ENCODE assay signal across 28 cellular contexts in the genomic region with DNA sequence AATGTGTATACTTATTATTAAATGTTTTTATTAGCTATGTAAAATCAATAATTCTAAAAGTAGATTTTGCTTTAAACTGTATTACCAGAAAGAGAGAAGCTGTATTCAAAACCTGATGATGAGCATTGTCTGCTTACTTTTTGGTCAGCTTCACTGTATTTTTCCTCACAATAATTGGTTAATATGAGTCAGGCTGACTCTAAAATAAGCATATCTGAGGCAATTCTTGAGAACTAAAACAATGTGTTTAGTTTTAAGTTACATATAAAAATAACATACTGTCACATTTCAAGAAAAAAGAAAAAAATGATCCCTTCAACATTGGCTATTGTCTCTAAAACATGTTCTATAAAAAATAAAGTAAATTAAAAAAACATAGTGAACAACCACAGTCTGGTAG.
A peak's percentile ranks its signal among the peaks of the same experiment; 100 is the strongest.
DNase-seq lines count a peak whose midpoint lies in the region; ATAC-seq, FAIRE-seq and TF ChIP-seq lines count a peak whose summit lies in the region.
"Had no signal": no experiment of that assay in that cellular context is flagged by ENCODE, and none has a peak within 500 bp of the region (broad histone marks: within the 10 kb centered on the region; RNA-seq: fewer than 3 reads in every experiment).

No MANE protein-coding gene starts in this region.

- H3K9me3 ChIP-seq in SK-N-SH, result no peaks in the 10 kb centered on the region
- H3K9me3 ChIP-seq in left ventricle myocardium inferior (replicated peaks), result no peaks in the 10 kb centered on the region
- H3K9me3 ChIP-seq: BLaER1 had no signal

- POLR2A ChIA-PET in SK-N-SH (lab: Yijun Ruan, JAX), result no interaction called here

- TF ChIP-seq CTCF in SK-N-SH (IDR thresholded peaks at IDR 0.05), result no peak
- no peak for TF ChIP-seq CTCF in choroid plexus epithelial cell (conservative IDR thresholded peaks at IDR 0.05; ENCODE audit: low read depth, low read length)
- no peak for TF ChIP-seq CTCF in Calu3 (IDR thresholded peaks at IDR 0.05; ENCODE audit: unreplicated experiment)
- no peak for TF ChIP-seq CTCF in left ventricle myocardium inferior (IDR thresholded peaks at IDR 0.05; ENCODE audit: borderline replicate concordance)

- H3K27me3 Mint-ChIP-seq in Calu3 (ENCODE audit: unreplicated experiment), result no peaks in the 10 kb centered on the region
- H3K27me3 Mint-ChIP-seq: CD4-positive, CD25-positive, alpha-beta regulatory T cell had no signal

- no peak overlapping the region for H3K27ac Mint-ChIP-seq in Calu3 (ENCODE audit: unreplicated experiment)
- H3K27ac Mint-ChIP-seq: CD4-positive, CD25-positive, alpha-beta regulatory T cell had no signal

- H3K4me2 ChIP-seq in SK-N-SH, result no peak overlapping the region
- H3K4me2 ChIP-seq: BLaER1 had no signal

- no peaks in the 10 kb centered on the region for H3K4me1 ChIP-seq in SK-N-SH (ENCODE audit: control insufficient read depth in 1 of 2, insufficient read depth in 2 of 2, low read depth in 1 of 2, low read length in 1 of 2)
- no peaks in the 10 kb centered on the region for H3K4me1 ChIP-seq in left ventricle myocardium inferior

- CTCF ChIA-PET in SK-N-SH (lab: Yijun Ruan, JAX) (no interaction called here), Calu3 (lab: Charles Lee) (no interaction called here)

- TF ChIP-seq RAD21 in SK-N-SH (IDR thresholded peaks at IDR 0.05; ENCODE audit: low read length), result no peak

- no peak for TF ChIP-seq EP300 in SK-N-SH (IDR thresholded peaks at IDR 0.05; ENCODE audit: borderline replicate concordance in 1 of 2, low read depth in 1 of 2, low read length in 1 of 2)

- no TSS peak for BruUV-seq in Calu3 (replicated peaks; lab: Mats Ljungman, UMichigan)

- H3K36me3 ChIP-seq in SK-N-SH (replicated peaks in 1 of 2; ENCODE audit: control insufficient read depth in 1 of 2, insufficient read depth in 2 of 2, low read length in 1 of 2) (no peaks in the 10 kb centered on the region), left ventricle myocardium inferior (no peaks in the 10 kb centered on the region)

- H3K79me2 ChIP-seq in SK-N-SH (ENCODE audit: insufficient read depth), result no peaks in the 10 kb centered on the region

- no peak overlapping the region for H3K9ac ChIP-seq in SK-N-SH
- H3K9ac ChIP-seq: BLaER1 had no signal

- DNase-seq in SK-N-SH, result no peak
- DNase-seq in choroid plexus epithelial cell (ENCODE audit: low read depth), result peak; percentile 36
- peak; percentile 2 for DNase-seq in fibroblast of the conjunctiva (ENCODE audit: low read depth)
- no peak for DNase-seq in Calu3
- no peak for DNase-seq in H54 (ENCODE audit: insufficient read length, low spot score)
- no peak for DNase-seq in AG08396 (ENCODE audit: low spot score)
- DNase-seq in left ventricle myocardium inferior, result no peak
- DNase-seq: ACHN; CD4-positive, CD25-positive, alpha-beta regulatory T cell; DMS53; GOT3; Kasumi-1; MV-4-11; NCI-H1105 treated with DMSO at 0.1 percent for 48 hours; NCI-H146; NCI-H1930; NCI-H2107; NCI-H526; NK-92 treated with Interleukin-12 subunit alpha and Interleukin-12 subunit beta, amount 100 ng/mL, for 24 hours; PC-3 had no signal

- no peaks in the 10 kb centered on the region for H3K27me3 ChIP-seq in SK-N-SH (ENCODE audit: insufficient read depth)
- H3K27me3 ChIP-seq in left ventricle myocardium inferior (ENCODE audit: low read depth), result no peaks in the 10 kb centered on the region
- H3K27me3 ChIP-seq: BLaER1 had no signal

- FAIRE-seq in H54 (lab: Jason Lieb, UNC), result no peak
- FAIRE-seq: G401.6, GM12878, HepG2, K562 had no signal

- H3K4me3 Mint-ChIP-seq in Calu3 (ENCODE audit: low read depth, unreplicated experiment), result no peak overlapping the region
- H3K4me3 Mint-ChIP-seq: CD4-positive, CD25-positive, alpha-beta regulatory T cell had no signal

- ATAC-seq in SK-N-SH treated with all-trans-retinoic acid at 6 μM for 48 hours, result no peak
- ATAC-seq: GM12878, HCT116, HepG2, K562, PC-3 had no signal

- H3K9me2 ChIP-seq in SK-N-SH, result no peaks in the 10 kb centered on the region

- TF ChIP-seq POLR2A in H54 (IDR thresholded peaks at IDR 0.05; ENCODE audit: low read depth, low read length), result no peak

- H2AFZ ChIP-seq in SK-N-SH (ENCODE audit: low read depth), result 0 out of 2 replicates have a peak overlapping the region, but pooled peaks have one; percentile 41

- H3K4me3 ChIP-seq in SK-N-SH (ENCODE audit: low read depth in 2 of 2, low read length in 1 of 2), result no peak overlapping the region
- no peak overlapping the region for H3K4me3 ChIP-seq in choroid plexus epithelial cell (ENCODE audit: low read depth, low read length)
- H3K4me3 ChIP-seq in left ventricle myocardium inferior, result no peak overlapping the region
- H3K4me3 ChIP-seq: BLaER1, GM12878, K562 had no signal

- no peaks in the 10 kb centered on the region for H3K36me3 Mint-ChIP-seq in Calu3 (ENCODE audit: insufficient read depth, unreplicated experiment)
- H3K36me3 Mint-ChIP-seq: CD4-positive, CD25-positive, alpha-beta regulatory T cell had no signal

- intact Hi-C loops in Calu3 (cut with micrococcal nuclease; ENCODE audit: unreplicated experiment) (no loop called here), left ventricle myocardium inferior (cut with micrococcal nuclease) (no loop called here)

- H3K27ac ChIP-seq in SK-N-SH (ENCODE audit: low read depth in 2 of 2, low read length in 1 of 2) (no peak overlapping the region), left ventricle myocardium inferior (replicated peaks) (no peak overlapping the region)
- H3K27ac ChIP-seq: 22Rv1, BLaER1 had no signal

- H4K20me1 ChIP-seq in SK-N-SH (ENCODE audit: insufficient read depth), result no peaks in the 10 kb centered on the region

- no peaks in the 10 kb centered on the region for H3K4me1 Mint-ChIP-seq in Calu3 (ENCODE audit: low read depth, unreplicated experiment)
- H3K4me1 Mint-ChIP-seq: CD4-positive, CD25-positive, alpha-beta regulatory T cell had no signal

- no peaks in the 10 kb centered on the region for H3F3A ChIP-seq in SK-N-SH (replicated peaks; ENCODE audit: insufficient read depth)

- H3K9me3 Mint-ChIP-seq in Calu3 (ENCODE audit: low read depth, unreplicated experiment), result no peaks in the 10 kb centered on the region

TF ChIP-seq in SK-N-SH, 30 proteins besides CTCF, POLR2A, EP300 and RAD21 (continues in another document):
- TF ChIP-seq TEAD4 (IDR thresholded peaks at IDR 0.05; ENCODE audit: borderline replicate concordance, insufficient read depth), result no peak
- no peak for TF ChIP-seq YY1 (IDR thresholded peaks at IDR 0.05; ENCODE audit: low read depth)
- TF ChIP-seq, protein P1, sequence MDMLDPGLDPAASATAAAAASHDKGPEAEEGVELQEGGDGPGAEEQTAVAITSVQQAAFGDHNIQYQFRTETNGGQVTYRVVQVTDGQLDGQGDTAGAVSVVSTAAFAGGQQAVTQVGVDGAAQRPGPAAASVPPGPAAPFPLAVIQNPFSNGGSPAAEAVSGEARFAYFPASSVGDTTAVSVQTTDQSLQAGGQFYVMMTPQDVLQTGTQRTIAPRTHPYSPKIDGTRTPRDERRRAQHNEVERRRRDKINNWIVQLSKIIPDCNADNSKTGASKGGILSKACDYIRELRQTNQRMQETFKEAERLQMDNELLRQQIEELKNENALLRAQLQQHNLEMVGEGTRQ (IDR thresholded peaks at IDR 0.05; ENCODE audit: borderline replicate concordance, low read depth, low read length), result no peak
- TF ChIP-seq FOXJ3 (CRISPR knock-in tag; IDR thresholded peaks at IDR 0.05), result no peak
- no peak for TF ChIP-seq TCF12 (IDR thresholded peaks at IDR 0.05)
- no peak for TF ChIP-seq CHD2 (IDR thresholded peaks at IDR 0.05; ENCODE audit: low read length, partially characterized antibody)
- TF ChIP-seq RCOR1 (IDR thresholded peaks at IDR 0.05; ENCODE audit: low read length), result no peak
- no peak for TF ChIP-seq NRF1 (IDR thresholded peaks at IDR 0.05; ENCODE audit: low read depth, low read length)
- TF ChIP-seq, protein P2, sequence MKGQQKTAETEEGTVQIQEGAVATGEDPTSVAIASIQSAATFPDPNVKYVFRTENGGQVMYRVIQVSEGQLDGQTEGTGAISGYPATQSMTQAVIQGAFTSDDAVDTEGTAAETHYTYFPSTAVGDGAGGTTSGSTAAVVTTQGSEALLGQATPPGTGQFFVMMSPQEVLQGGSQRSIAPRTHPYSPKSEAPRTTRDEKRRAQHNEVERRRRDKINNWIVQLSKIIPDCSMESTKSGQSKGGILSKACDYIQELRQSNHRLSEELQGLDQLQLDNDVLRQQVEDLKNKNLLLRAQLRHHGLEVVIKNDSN (IDR thresholded peaks at IDR 0.05; ENCODE audit: borderline replicate concordance, low read depth), result no peak
- no peak for TF ChIP-seq SMC3 (IDR thresholded peaks at IDR 0.05; ENCODE audit: low read depth, low read length)
- no peak for TF ChIP-seq SIN3A (IDR thresholded peaks at IDR 0.05; ENCODE audit: borderline replicate concordance, low read depth, low read length)

TF ChIP-seq in SK-N-SH treated with all-trans-retinoic acid at 6 μM for 48 hours, 23 proteins besides CTCF, POLR2A, EP300 and RAD21 (continues in another document):
- TF ChIP-seq SNAI2 (CRISPR knock-in tag; IDR thresholded peaks at IDR 0.05) (no peak), ZC3H10 (CRISPR knock-in tag; IDR thresholded peaks at IDR 0.05) (no peak), OSR1 (CRISPR knock-in tag; IDR thresholded peaks at IDR 0.05) (no peak), ESRRG (CRISPR knock-in tag; IDR thresholded peaks at IDR 0.05) (no peak), PPARA (CRISPR knock-in tag; IDR thresholded peaks at IDR 0.05; ENCODE audit: borderline replicate concordance) (no peak), TOX (CRISPR knock-in tag; IDR thresholded peaks at IDR 0.05; ENCODE audit: borderline replicate concordance) (no peak), ZFP30 (CRISPR knock-in tag; IDR thresholded peaks at IDR 0.05) (no peak)
- TF ChIP-seq, protein P3, sequence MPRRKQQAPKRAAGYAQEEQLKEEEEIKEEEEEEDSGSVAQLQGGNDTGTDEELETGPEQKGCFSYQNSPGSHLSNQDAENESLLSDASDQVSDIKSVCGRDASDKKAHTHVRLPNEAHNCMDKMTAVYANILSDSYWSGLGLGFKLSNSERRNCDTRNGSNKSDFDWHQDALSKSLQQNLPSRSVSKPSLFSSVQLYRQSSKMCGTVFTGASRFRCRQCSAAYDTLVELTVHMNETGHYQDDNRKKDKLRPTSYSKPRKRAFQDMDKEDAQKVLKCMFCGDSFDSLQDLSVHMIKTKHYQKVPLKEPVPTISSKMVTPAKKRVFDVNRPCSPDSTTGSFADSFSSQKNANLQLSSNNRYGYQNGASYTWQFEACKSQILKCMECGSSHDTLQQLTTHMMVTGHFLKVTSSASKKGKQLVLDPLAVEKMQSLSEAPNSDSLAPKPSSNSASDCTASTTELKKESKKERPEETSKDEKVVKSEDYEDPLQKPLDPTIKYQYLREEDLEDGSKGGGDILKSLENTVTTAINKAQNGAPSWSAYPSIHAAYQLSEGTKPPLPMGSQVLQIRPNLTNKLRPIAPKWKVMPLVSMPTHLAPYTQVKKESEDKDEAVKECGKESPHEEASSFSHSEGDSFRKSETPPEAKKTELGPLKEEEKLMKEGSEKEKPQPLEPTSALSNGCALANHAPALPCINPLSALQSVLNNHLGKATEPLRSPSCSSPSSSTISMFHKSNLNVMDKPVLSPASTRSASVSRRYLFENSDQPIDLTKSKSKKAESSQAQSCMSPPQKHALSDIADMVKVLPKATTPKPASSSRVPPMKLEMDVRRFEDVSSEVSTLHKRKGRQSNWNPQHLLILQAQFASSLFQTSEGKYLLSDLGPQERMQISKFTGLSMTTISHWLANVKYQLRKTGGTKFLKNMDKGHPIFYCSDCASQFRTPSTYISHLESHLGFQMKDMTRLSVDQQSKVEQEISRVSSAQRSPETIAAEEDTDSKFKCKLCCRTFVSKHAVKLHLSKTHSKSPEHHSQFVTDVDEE (CRISPR knock-in tag; IDR thresholded peaks at IDR 0.05), result no peak

Comparison
In these comparisons a context has a peak if more than half of its experiments do, and no peak if none do; other contexts are left out.
1. DNase-seq: peak in choroid plexus epithelial cell (single experiment) and fibroblast of the conjunctiva (single experiment); none in SK-N-SH (single experiment), Calu3 (single experiment), H54 (single experiment), AG08396 (single experiment) and left ventricle myocardium inferior (single experiment).